16 cellular contexts compared by ENCODE assay signal in the genomic region with DNA sequence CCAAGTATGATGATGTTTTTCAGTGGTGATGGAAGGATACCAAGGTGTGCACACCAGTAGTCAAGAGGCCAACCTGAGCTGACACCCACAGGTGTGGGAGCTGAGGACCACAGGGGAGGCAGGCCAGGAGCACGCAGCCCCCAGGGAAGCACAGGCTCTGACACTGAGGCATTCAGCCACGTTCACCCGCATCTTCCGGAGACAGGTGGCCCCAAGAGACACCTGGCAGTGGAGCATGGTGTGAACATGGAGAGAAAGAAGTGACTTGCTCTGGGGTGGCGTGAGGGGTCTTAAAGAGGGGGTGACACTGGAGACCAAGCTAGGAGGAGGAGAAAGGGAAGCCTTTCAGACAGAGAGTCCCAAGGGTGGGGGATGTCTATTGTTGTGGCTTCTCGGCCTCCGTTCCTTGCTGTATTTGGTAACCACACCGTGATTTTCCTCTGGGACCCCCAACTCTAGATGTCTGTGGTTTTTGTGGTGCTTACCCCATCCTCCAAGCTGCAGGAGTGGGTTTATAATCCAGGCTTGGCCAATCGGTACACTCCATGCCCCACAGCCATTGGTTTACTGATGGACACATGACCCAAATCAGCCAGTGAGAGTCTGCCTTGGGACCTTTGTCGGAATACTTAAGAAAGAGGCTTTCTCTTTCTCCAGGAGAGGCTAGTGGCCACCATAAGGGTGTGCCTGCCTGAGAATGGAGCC.
"Had no signal": no experiment of that assay in that cellular context is flagged by ENCODE, and none has a peak within 500 bp of the region (broad histone marks: within the 10 kb centered on the region; RNA-seq: fewer than 3 reads in every experiment).

No MANE protein-coding gene starts in this region.

- H3K27ac ChIP-seq: epithelial cell of prostate, esophagus muscularis mucosa, gastrocnemius medialis, heart right ventricle, left ventricle myocardium inferior, lower lobe of right lung had no signal

- H3K4me1 ChIP-seq: esophagus muscularis mucosa, gastrocnemius medialis, heart right ventricle, left ventricle myocardium inferior, lower lobe of right lung had no signal

- DNase-seq: effector memory CD8-positive, alpha-beta T cell; gastrocnemius medialis; heart right ventricle; hypothalamus; left ventricle myocardium inferior; lower lobe of right lung; naive B cell; posterior cingulate gyrus; right cardiac atrium; small intestine; stimulated activated CD4-positive, alpha-beta T cell treated with anti-CD3 and anti-CD28 coated beads, Interleukin-2, amount 100 ng/mL, for 48 hours; stimulated activated naive CD4-positive, alpha-beta T cell treated with Interleukin-2 at 50 U/mL for 16 hours; trophoblast cell had no signal

- ATAC-seq: effector memory CD8-positive, alpha-beta T cell; gastrocnemius medialis; heart right ventricle; lower lobe of right lung; right cardiac atrium had no signal

- H3K9me3 ChIP-seq: esophagus muscularis mucosa, gastrocnemius medialis, heart right ventricle, left ventricle myocardium inferior, lower lobe of right lung had no signal

- FAIRE-seq: islet of Langerhans, small intestine had no signal

- H3K4me3 ChIP-seq: esophagus muscularis mucosa, gastrocnemius medialis, heart right ventricle, left ventricle myocardium inferior, lower lobe of right lung had no signal

- H3K36me3 ChIP-seq: esophagus muscularis mucosa, gastrocnemius medialis, heart right ventricle, left ventricle myocardium inferior, lower lobe of right lung had no signal
